In the genomic region with DNA sequence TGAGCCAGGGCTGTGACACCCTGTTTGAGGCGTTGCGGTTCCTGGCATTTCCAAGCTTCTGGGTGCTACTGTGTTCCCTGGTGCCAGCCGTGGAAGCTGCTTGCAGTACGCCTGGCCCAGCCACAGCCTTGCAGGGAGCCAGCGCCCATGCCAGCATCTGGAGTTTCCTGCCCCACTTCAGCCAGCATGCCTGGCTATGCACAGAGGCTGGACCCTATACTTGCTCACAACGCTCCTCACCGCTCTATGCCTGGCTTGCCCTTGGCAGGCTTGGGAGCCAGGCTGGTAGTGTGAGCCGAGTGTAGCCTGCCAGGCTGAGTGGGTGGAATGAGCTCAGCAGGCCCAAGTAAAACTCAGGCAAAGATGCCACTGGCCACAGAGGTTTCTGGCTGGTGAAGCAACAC, we compare ENCODE assay signal across 22 cellular contexts. TPM values are rescaled to one million over a fixed set of nuclear protein-coding genes. Genes with fewer than 3 reads are reported as not detected.
DNase-seq lines count a peak whose midpoint lies in the region; ATAC-seq and TF ChIP-seq lines count a peak whose summit lies in the region.
"Had no signal": no experiment of that assay in that cellular context is flagged by ENCODE, and none has a peak within 500 bp of the region (broad histone marks: within the 10 kb centered on the region; RNA-seq: fewer than 3 reads in every experiment).

No MANE protein-coding gene starts in this region.

- CTCF ChIA-PET in SK-N-SH (lab: Yijun Ruan, JAX): no interaction called here

- H3K27me3 Mint-ChIP-seq in endothelial cell (ENCODE audit: unreplicated experiment): peaks cover 2% of the 10 kb centered on the region

- DNase-seq in EH (ENCODE audit: low read depth) (peak; percentile 12), amniotic epithelial cell (ENCODE audit: low read depth) (peak; percentile 26), heart right ventricle (peak; percentile 4 to 31), renal cortical epithelial cell (ENCODE audit: low read depth) (peak; percentile 44), endothelial cell (ENCODE audit: low spot score) (no peak), SK-N-SH (no peak), DMS114 treated with DMSO at 0.1 percent for 48 hours (lab: John Stamatoyannopoulos, UW; ENCODE audit: unreplicated experiment) (no peak)
- DNase-seq: activated CD8-positive, alpha-beta memory T cell treated with anti-CD3 and anti-CD28 coated beads, Interleukin-2, amount 50 U/mL, for 48 hours; dermis blood vessel endothelial cell; erythroblast; NCI-H187 treated with DMSO at 0.1 percent for 48 hours; NCI-H2227 treated with DMSO at 0.1 percent for 48 hours; NCI-H82; PC-3; testis had no signal

- H3K9me3 ChIP-seq in heart right ventricle (peaks cover 0 to 11% (median 0%) of the 10 kb centered on the region in 11 donors), SK-N-SH (no peaks in the 10 kb centered on the region)
- H3K9me3 ChIP-seq: SJSA1, testis had no signal

- H4K20me1 ChIP-seq in SK-N-SH (ENCODE audit: insufficient read depth): no peaks in the 10 kb centered on the region

- H3K4me3 ChIP-seq in heart right ventricle: no peak overlapping the region
- H3K4me3 ChIP-seq in SK-N-SH (ENCODE audit: low read depth in 2 of 2, low read length in 1 of 2): no peak overlapping the region
- H3K4me3 ChIP-seq: K562, SJSA1, testis had no signal

- H3F3A ChIP-seq in SK-N-SH (replicated peaks; ENCODE audit: insufficient read depth): no peaks in the 10 kb centered on the region

- H3K9me3 Mint-ChIP-seq in endothelial cell (ENCODE audit: unreplicated experiment): no peaks in the 10 kb centered on the region
- H3K9me3 Mint-ChIP-seq: T-helper 1 cell treated with Interleukin-12 subunit alpha and Interleukin-12 subunit beta and Interleukin-4 antibody, amounts not matched to agents 30 μg/mL and 1 μg/mL, for 36 hours had no signal

- H3K27ac Mint-ChIP-seq in endothelial cell (ENCODE audit: unreplicated experiment): no peak overlapping the region
- H3K27ac Mint-ChIP-seq: stimulated activated effector memory CD8-positive, alpha-beta T cell treated with anti-CD3 and anti-CD28 coated beads, Interleukin-12 subunit alpha, Interleukin-12 subunit beta, amount 100 ng/mL, for 72 hours; T-helper 1 cell treated with Interleukin-12 subunit alpha and Interleukin-12 subunit beta and Interleukin-4 antibody, amounts not matched to agents 30 μg/mL and 1 μg/mL, for 36 hours had no signal

- H3K79me2 ChIP-seq in SK-N-SH (ENCODE audit: insufficient read depth): peaks cover 9% of the 10 kb centered on the region; the same call in 1 of the 2 replicates

- no peak for TF ChIP-seq EP300 in SK-N-SH (IDR thresholded peaks at IDR 0.05; ENCODE audit: borderline replicate concordance in 1 of 2, low read depth in 1 of 2, low read length in 1 of 2)

- H3K9ac ChIP-seq in SK-N-SH: no peak overlapping the region

- TF ChIP-seq RAD21 in SK-N-SH (IDR thresholded peaks at IDR 0.05; ENCODE audit: low read length): no peak

- no peak overlapping the region for H2AFZ ChIP-seq in SK-N-SH (ENCODE audit: low read depth)

- H3K27me3 ChIP-seq in heart right ventricle (no peaks in the 10 kb centered on the region), SK-N-SH (ENCODE audit: insufficient read depth) (no peaks in the 10 kb centered on the region)
- H3K27me3 ChIP-seq: SJSA1, testis had no signal

- no peaks in the 10 kb centered on the region for H3K36me3 Mint-ChIP-seq in endothelial cell (ENCODE audit: low read depth, unreplicated experiment)
- H3K36me3 Mint-ChIP-seq: stimulated activated effector memory CD8-positive, alpha-beta T cell treated with anti-CD3 and anti-CD28 coated beads, Interleukin-12 subunit alpha, Interleukin-12 subunit beta, amount 100 ng/mL, for 72 hours had no signal

- H3K4me3 Mint-ChIP-seq in endothelial cell (ENCODE audit: unreplicated experiment): no peak overlapping the region
- H3K4me3 Mint-ChIP-seq: stimulated activated effector memory CD8-positive, alpha-beta T cell treated with anti-CD3 and anti-CD28 coated beads, Interleukin-12 subunit alpha, Interleukin-12 subunit beta, amount 100 ng/mL, for 72 hours; T-helper 1 cell treated with Interleukin-12 subunit alpha and Interleukin-12 subunit beta and Interleukin-4 antibody, amounts not matched to agents 30 μg/mL and 1 μg/mL, for 36 hours had no signal

- no peaks in the 10 kb centered on the region for H3K9me2 ChIP-seq in SK-N-SH

- peaks cover 0 to 34% (median 8%) of the 10 kb centered on the region in 9 donors for H3K4me1 ChIP-seq in heart right ventricle
- no peaks in the 10 kb centered on the region for H3K4me1 ChIP-seq in SK-N-SH (ENCODE audit: control insufficient read depth in 1 of 2, insufficient read depth in 2 of 2, low read depth in 1 of 2, low read length in 1 of 2)
- H3K4me1 ChIP-seq: SJSA1, testis had no signal

- TF ChIP-seq CTCF in heart right ventricle (IDR thresholded peaks at IDR 0.05) (no peak), endothelial cell (IDR thresholded peaks at IDR 0.05; ENCODE audit: unreplicated experiment) (no peak), SK-N-SH (IDR thresholded peaks at IDR 0.05) (no peak)

- no peak overlapping the region for H3K4me2 ChIP-seq in SK-N-SH

- H3K36me3 ChIP-seq in heart right ventricle (no peaks in the 10 kb centered on the region), SK-N-SH (replicated peaks in 1 of 2; ENCODE audit: control insufficient read depth in 1 of 2, insufficient read depth in 2 of 2, low read length in 1 of 2) (no peaks in the 10 kb centered on the region)
- H3K36me3 ChIP-seq: SJSA1 had no signal

- intact Hi-C loops in heart right ventricle (cut with DNase I): no loop called here

- ATAC-seq in heart right ventricle (peak; percentile 46 to 95 (median 74)), HG02798 (IDR thresholded peaks at IDR 0.05; ENCODE audit: poor library complexity, unreplicated experiment) (no peak)
- ATAC-seq: K562; PC-3; stimulated activated effector memory CD8-positive, alpha-beta T cell treated with anti-CD3 and anti-CD28 coated beads, Interleukin-12 subunit alpha, Interleukin-12 subunit beta, amount 100 ng/mL, for 72 hours had no signal

- H3K27ac ChIP-seq in heart right ventricle (peak overlapping the region in 4 of 10 donors; percentile 5 to 36 (median 14)), SK-N-SH (ENCODE audit: low read depth in 2 of 2, low read length in 1 of 2) (no peak overlapping the region)
- H3K27ac ChIP-seq: SJSA1, testis, VCaP had no signal

- WGBS in heart right ventricle, 2 donors: 44 to 75% methylated on average over 8 of the region's 8 CpGs
- WGBS in SK-N-SH (ENCODE audit: low lambda C conversion rate): 50% methylated on average over 8 of the region's 8 CpGs

- peaks cover 15% of the 10 kb centered on the region for H3K4me1 Mint-ChIP-seq in endothelial cell (ENCODE audit: unreplicated experiment)
- H3K4me1 Mint-ChIP-seq: stimulated activated effector memory CD8-positive, alpha-beta T cell treated with anti-CD3 and anti-CD28 coated beads, Interleukin-12 subunit alpha, Interleukin-12 subunit beta, amount 100 ng/mL, for 72 hours had no signal

- POLR2A ChIA-PET in SK-N-SH (lab: Yijun Ruan, JAX): no interaction called here

TF ChIP-seq in SK-N-SH, 30 proteins besides CTCF, POLR2A, EP300 and RAD21:
- TF ChIP-seq GABPA (IDR thresholded peaks at IDR 0.05; ENCODE audit: low read depth) (no peak), TEAD4 (IDR thresholded peaks at IDR 0.05; ENCODE audit: borderline replicate concordance, insufficient read depth) (no peak), FOSL2 (IDR thresholded peaks at IDR 0.05; ENCODE audit: borderline replicate concordance, low read depth) (no peak), RFX5 (IDR thresholded peaks at IDR 0.05; ENCODE audit: low read length) (no peak), FOXM1 (IDR thresholded peaks at IDR 0.05; ENCODE audit: low read depth) (no peak), EZH2phosphoT487 (IDR thresholded peaks at IDR 0.05; ENCODE audit: borderline replicate concordance, low read depth) (no peak), TAF1 (IDR thresholded peaks at IDR 0.05; ENCODE audit: borderline replicate concordance, low read depth, low read length) (no peak), GATA2 (CRISPR knock-in tag; IDR thresholded peaks at IDR 0.05) (no peak)
- TF ChIP-seq, protein P1, sequence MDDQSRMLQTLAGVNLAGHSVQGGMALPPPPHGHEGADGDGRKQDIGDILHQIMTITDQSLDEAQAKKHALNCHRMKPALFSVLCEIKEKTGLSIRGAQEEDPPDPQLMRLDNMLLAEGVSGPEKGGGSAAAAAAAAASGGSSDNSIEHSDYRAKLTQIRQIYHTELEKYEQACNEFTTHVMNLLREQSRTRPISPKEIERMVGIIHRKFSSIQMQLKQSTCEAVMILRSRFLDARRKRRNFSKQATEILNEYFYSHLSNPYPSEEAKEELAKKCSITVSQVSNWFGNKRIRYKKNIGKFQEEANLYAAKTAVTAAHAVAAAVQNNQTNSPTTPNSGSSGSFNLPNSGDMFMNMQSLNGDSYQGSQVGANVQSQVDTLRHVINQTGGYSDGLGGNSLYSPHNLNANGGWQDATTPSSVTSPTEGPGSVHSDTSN (IDR thresholded peaks at IDR 0.05): no peak

RNA-seq across cellular contexts. Expression of gene PRRG1, which starts 22.4 kb away (rescaled TPM):
- total RNA-seq in heart right ventricle (10 to 100 TPM in 7 of 10 donors, 1 to 10 TPM in 3; 8.8 to 15.9 (median 11.2) TPM), renal cortical epithelial cell (46.0 and 83.3 TPM in 2 replicates), endothelial cell (ENCODE audit: unreplicated experiment) (16.5 TPM)
- polyA plus RNA-seq in heart right ventricle (1 to 10 TPM; 3.0 to 4.0 TPM), SK-N-SH (2012; rRNA removed) (3.0 and 4.0 TPM in 2 replicates)
- polyA plus RNA-seq in SK-N-SH (2012; cell fraction: cytosol; rRNA removed): 4.1 and 4.8 TPM in 2 replicates
- 2.5 and 3.6 TPM in 2 replicates for polyA plus RNA-seq in SK-N-SH (2012; cell fraction: nucleus; rRNA removed)
- total RNA-seq: mononuclear cell had no signal

Comparison
In these comparisons a context has a peak if more than half of its experiments do, and no peak if none do; other contexts are left out.
1. DNase-seq: peak in EH (single experiment), amniotic epithelial cell (single experiment), heart right ventricle (2 of 2) and renal cortical epithelial cell (single experiment); none in endothelial cell (single experiment), SK-N-SH (single experiment) and DMS114 treated with DMSO at 0.1 percent for 48 hours (single experiment).